Comparison of ENCODE assay signal across 1 cellular context in genomic region chr2:217761645-217762277, GRCh38.
TF ChIP-seq lines count a peak whose summit lies in the region.

No MANE protein-coding gene starts in this region.

TF ChIP-seq in SK-N-SH, 30 proteins besides CTCF, POLR2A, EP300 and RAD21 (continued from another document):
- TF ChIP-seq TAF1 (IDR thresholded peaks at IDR 0.05; ENCODE audit: borderline replicate concordance, low read depth, low read length) (no peak), EZH2phosphoT487 (IDR thresholded peaks at IDR 0.05; ENCODE audit: borderline replicate concordance, low read depth) (no peak), NFIC (IDR thresholded peaks at IDR 0.05; ENCODE audit: borderline replicate concordance) (no peak), FOXJ3 (CRISPR knock-in tag; IDR thresholded peaks at IDR 0.05) (no peak), REST (IDR thresholded peaks at IDR 0.05; ENCODE audit: low read depth, low read length) (no peak), TCF12 (IDR thresholded peaks at IDR 0.05) (no peak), SMC3 (IDR thresholded peaks at IDR 0.05; ENCODE audit: low read depth, low read length) (no peak), NRF1 (IDR thresholded peaks at IDR 0.05; ENCODE audit: low read depth, low read length) (no peak), RXRA (IDR thresholded peaks at IDR 0.05; ENCODE audit: borderline replicate concordance, low read depth) (no peak), JUND (IDR thresholded peaks at IDR 0.05) (no peak), POLR2AphosphoS5 (IDR thresholded peaks at IDR 0.05; ENCODE audit: low read depth, low read length) (no peak), ELF1 (IDR thresholded peaks at IDR 0.05) (no peak)
- TF ChIP-seq, protein P1, sequence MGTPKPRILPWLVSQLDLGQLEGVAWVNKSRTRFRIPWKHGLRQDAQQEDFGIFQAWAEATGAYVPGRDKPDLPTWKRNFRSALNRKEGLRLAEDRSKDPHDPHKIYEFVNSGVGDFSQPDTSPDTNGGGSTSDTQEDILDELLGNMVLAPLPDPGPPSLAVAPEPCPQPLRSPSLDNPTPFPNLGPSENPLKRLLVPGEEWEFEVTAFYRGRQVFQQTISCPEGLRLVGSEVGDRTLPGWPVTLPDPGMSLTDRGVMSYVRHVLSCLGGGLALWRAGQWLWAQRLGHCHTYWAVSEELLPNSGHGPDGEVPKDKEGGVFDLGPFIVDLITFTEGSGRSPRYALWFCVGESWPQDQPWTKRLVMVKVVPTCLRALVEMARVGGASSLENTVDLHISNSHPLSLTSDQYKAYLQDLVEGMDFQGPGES (IDR thresholded peaks at IDR 0.05; ENCODE audit: low read depth, low read length) = no peak
- TF ChIP-seq, protein P2, sequence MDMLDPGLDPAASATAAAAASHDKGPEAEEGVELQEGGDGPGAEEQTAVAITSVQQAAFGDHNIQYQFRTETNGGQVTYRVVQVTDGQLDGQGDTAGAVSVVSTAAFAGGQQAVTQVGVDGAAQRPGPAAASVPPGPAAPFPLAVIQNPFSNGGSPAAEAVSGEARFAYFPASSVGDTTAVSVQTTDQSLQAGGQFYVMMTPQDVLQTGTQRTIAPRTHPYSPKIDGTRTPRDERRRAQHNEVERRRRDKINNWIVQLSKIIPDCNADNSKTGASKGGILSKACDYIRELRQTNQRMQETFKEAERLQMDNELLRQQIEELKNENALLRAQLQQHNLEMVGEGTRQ (IDR thresholded peaks at IDR 0.05; ENCODE audit: borderline replicate concordance, low read depth, low read length) = no peak
TF ChIP-seq in SK-N-SH: peak in this region for 0.
